In genomic region chr1:109906839-109907180, GRCh38 we compare ENCODE assay signal across 23 cellular contexts. TPM values are rescaled to one million over a fixed set of nuclear protein-coding genes. Genes with fewer than 3 reads are reported as not detected.
DNase-seq lines count a peak whose midpoint lies in the region; ATAC-seq and TF ChIP-seq lines count a peak whose summit lies in the region.
"Had no signal": no experiment of that assay in that cellular context is flagged by ENCODE, and none has a peak within 500 bp of the region (broad histone marks: within the 10 kb centered on the region; RNA-seq: fewer than 3 reads in every experiment).

No MANE protein-coding gene starts in this region.

- H3K36me3 ChIP-seq in OCI-LY3 (replicated peaks; ENCODE audit: low read depth, low read length) (no peaks in the 10 kb centered on the region), spleen (no peaks in the 10 kb centered on the region)
- H3K36me3 ChIP-seq: breast epithelium, prostate gland, SJCRH30 had no signal

- CTCF ChIA-PET in activated CD8-positive, alpha-beta memory T cell treated with anti-CD3 and anti-CD28 coated beads, Interleukin-2, amount 10 ng/mL, durations not matched to agents 7 days and 5 days (lab: Charles Lee): interaction anchor here (0.7 to 3.4 kb wide), 9 partner anchors 16 to 129 kb away, joined by 3 to 23 read pairs (median 4); partner anchors contain the start of gene AHCYL1

- no peak for TF ChIP-seq CTCF in OCI-LY3 (IDR thresholded peaks at IDR 0.05; ENCODE audit: low read depth, low read length)
- TF ChIP-seq CTCF in spleen (IDR thresholded peaks at IDR 0.05 in 8 of 11, conservative IDR thresholded peaks at IDR 0.05 in 3 of 11): no peak
- no peak for TF ChIP-seq CTCF in GM20000 (IDR thresholded peaks at IDR 0.05; ENCODE audit: extremely low read depth, missing control alignments)

- H3K4me3 Mint-ChIP-seq in activated CD8-positive, alpha-beta memory T cell treated with anti-CD3 and anti-CD28 coated beads, Interleukin-2, amount 10 ng/mL, durations not matched to agents 7 days and 5 days: no peak overlapping the region
- no peak overlapping the region for H3K4me3 Mint-ChIP-seq in activated naive CD8-positive, alpha-beta T cell treated with anti-CD3 and anti-CD28 coated beads, Interleukin-2, amount 50 U/mL, for 24 hours

- peaks cover 16% of the 10 kb centered on the region for H3K4me1 ChIP-seq in OCI-LY3 (ENCODE audit: low read length)
- peaks cover 27 to 75% (median 54%) of the 10 kb centered on the region in 6 donors for H3K4me1 ChIP-seq in spleen
- H3K4me1 ChIP-seq: prostate gland had no signal

- H3K27me3 Mint-ChIP-seq in activated CD8-positive, alpha-beta memory T cell treated with anti-CD3 and anti-CD28 coated beads, Interleukin-2, amount 10 ng/mL, durations not matched to agents 7 days and 5 days: no peaks in the 10 kb centered on the region
- peaks cover 5% of the 10 kb centered on the region for H3K27me3 Mint-ChIP-seq in activated naive CD8-positive, alpha-beta T cell treated with anti-CD3 and anti-CD28 coated beads, Interleukin-2, amount 50 U/mL, for 24 hours

- H3K4me3 ChIP-seq in OCI-LY3 (ENCODE audit: low read length) (no peak overlapping the region), spleen (no peak overlapping the region)
- H3K4me3 ChIP-seq: breast epithelium, prostate gland, SJCRH30, skin epidermis had no signal

- peaks cover 5% of the 10 kb centered on the region for H3K36me3 Mint-ChIP-seq in activated CD8-positive, alpha-beta memory T cell treated with anti-CD3 and anti-CD28 coated beads, Interleukin-2, amount 10 ng/mL, durations not matched to agents 7 days and 5 days
- peaks cover 11% of the 10 kb centered on the region for H3K36me3 Mint-ChIP-seq in activated naive CD8-positive, alpha-beta T cell treated with anti-CD3 and anti-CD28 coated beads, Interleukin-2, amount 50 U/mL, for 24 hours (ENCODE audit: low read depth)
- H3K36me3 Mint-ChIP-seq: CD8-positive, alpha-beta T cell had no signal

- no peak for TF ChIP-seq POLR2A in spleen (IDR thresholded peaks at IDR 0.05)

- intact Hi-C loops in spleen (cut with DNase I; ENCODE audit: low total_unique reads): loop anchor here (10.0 kb wide), 1 partner anchor 112 kb away; no protein-coding TSS in a partner anchor

- H4K20me1 ChIP-seq in OCI-LY3 (ENCODE audit: insufficient read depth, low read length): no peaks in the 10 kb centered on the region

- no peaks in the 10 kb centered on the region for H3K27me3 ChIP-seq in OCI-LY3 (ENCODE audit: low read depth, low read length)
- H3K27me3 ChIP-seq in spleen (replicated peaks in 1 of 7): peaks cover 0 to 30% (median 0%) of the 10 kb centered on the region in 7 donors
- H3K27me3 ChIP-seq: breast epithelium had no signal

- no peak for DNase-seq in activated CD8-positive, alpha-beta memory T cell treated with anti-CD3 and anti-CD28 coated beads, Interleukin-2, amount 10 ng/mL, durations not matched to agents 7 days and 5 days
- no peak for DNase-seq in activated CD8-positive, alpha-beta memory T cell treated with anti-CD3 and anti-CD28 coated beads for 24 hours
- DNase-seq in activated naive CD8-positive, alpha-beta T cell treated with anti-CD3 and anti-CD28 coated beads, Interleukin-2, amount 50 U/mL, for 24 hours: no peak
- DNase-seq in spleen (no peak), GM20000 (ENCODE audit: low spot score) (no peak)
- DNase-seq: ACHN; activated CD4-positive, CD25-positive, alpha-beta regulatory T cell treated with anti-CD3 and anti-CD28 coated beads, Interleukin-2, amount 50 U/mL, for 72 hours; erythroblast; kidney glomerular epithelial cell; NCI-H1417 treated with DMSO at 0.1 percent for 48 hours; NCI-H2171; NCI-H526 treated with DMSO at 0.1 percent for 48 hours; SJCRH30; substantia nigra had no signal

- H3K4me1 Mint-ChIP-seq in activated CD8-positive, alpha-beta memory T cell treated with anti-CD3 and anti-CD28 coated beads, Interleukin-2, amount 10 ng/mL, durations not matched to agents 7 days and 5 days: peaks cover 59% of the 10 kb centered on the region
- peaks cover 51% of the 10 kb centered on the region for H3K4me1 Mint-ChIP-seq in activated naive CD8-positive, alpha-beta T cell treated with anti-CD3 and anti-CD28 coated beads, Interleukin-2, amount 50 U/mL, for 24 hours

- H3K9me3 Mint-ChIP-seq in activated CD8-positive, alpha-beta memory T cell treated with anti-CD3 and anti-CD28 coated beads, Interleukin-2, amount 10 ng/mL, durations not matched to agents 7 days and 5 days (ENCODE audit: low read depth): no peaks in the 10 kb centered on the region
- peaks cover 7% of the 10 kb centered on the region for H3K9me3 Mint-ChIP-seq in activated naive CD8-positive, alpha-beta T cell treated with anti-CD3 and anti-CD28 coated beads, Interleukin-2, amount 50 U/mL, for 24 hours
- H3K9me3 Mint-ChIP-seq: CD8-positive, alpha-beta T cell; nephron had no signal

- H3K79me2 ChIP-seq in OCI-LY3 (ENCODE audit: low read length): no peaks in the 10 kb centered on the region

- peak overlapping the region; percentile 97 for H3K27ac Mint-ChIP-seq in activated CD8-positive, alpha-beta memory T cell treated with anti-CD3 and anti-CD28 coated beads, Interleukin-2, amount 10 ng/mL, durations not matched to agents 7 days and 5 days
- H3K27ac Mint-ChIP-seq in activated naive CD8-positive, alpha-beta T cell treated with anti-CD3 and anti-CD28 coated beads, Interleukin-2, amount 50 U/mL, for 24 hours: peak overlapping the region; percentile 90

- H3K9ac ChIP-seq in OCI-LY3 (ENCODE audit: low read length): no peak overlapping the region

- no peak overlapping the region for H3K27ac ChIP-seq in OCI-LY3 (ENCODE audit: low read length)
- H3K27ac ChIP-seq in spleen: peak overlapping the region; percentile 36 to 87 (median 71)
- H3K27ac ChIP-seq: prostate gland, SJCRH30 had no signal

- H2AFZ ChIP-seq in OCI-LY3 (ENCODE audit: low read depth, low read length): no peak overlapping the region

- no peaks in the 10 kb centered on the region for H3K9me3 ChIP-seq in OCI-LY3 (ENCODE audit: insufficient read depth, low read length)
- no peaks in the 10 kb centered on the region for H3K9me3 ChIP-seq in spleen
- H3K9me3 ChIP-seq: breast epithelium, prostate gland, SJCRH30 had no signal

- peak overlapping the region; percentile 76 for H3K4me2 ChIP-seq in OCI-LY3 (ENCODE audit: low read length)

- ATAC-seq in activated CD8-positive, alpha-beta memory T cell treated with anti-CD3 and anti-CD28 coated beads, Interleukin-2, amount 10 ng/mL, durations not matched to agents 7 days and 5 days: no peak
- no peak for ATAC-seq in activated naive CD8-positive, alpha-beta T cell treated with anti-CD3 and anti-CD28 coated beads, Interleukin-2, amount 50 U/mL, for 24 hours
- no peak for ATAC-seq in HG02840 (IDR thresholded peaks at IDR 0.05; ENCODE audit: low FRiP score, unreplicated experiment)
- no peak for ATAC-seq in HG02884 (IDR thresholded peaks at IDR 0.05; ENCODE audit: unreplicated experiment)
- ATAC-seq: HCT116 had no signal

- WGBS in spleen, 5 donors: 72 to 79% (median 77%) methylated on average over 4 of the region's 4 CpGs

RNA-seq across cellular contexts. Expression of gene CSF1, which starts 3.8 kb away (rescaled TPM):
- total RNA-seq in activated CD8-positive, alpha-beta memory T cell treated with anti-CD3 and anti-CD28 coated beads, Interleukin-2, amount 10 ng/mL, durations not matched to agents 7 days and 5 days: 100 to 1,000 TPM in 1 of 2 experiments, 10 to 100 TPM in 1; 77.6 to 143 TPM
- total RNA-seq in spleen: 100 to 1,000 TPM in 4 of 7 donors, 10 to 100 TPM in 3; 54.2 to 207 (median 112) TPM
- 10 to 100 TPM in 1 of 3 donors, 1 to 10 TPM in 2; 5.8 to 17.3 (median 8.1) TPM for polyA plus RNA-seq in spleen
